ENCODE assay signal across 9 cellular contexts in the genomic region with DNA sequence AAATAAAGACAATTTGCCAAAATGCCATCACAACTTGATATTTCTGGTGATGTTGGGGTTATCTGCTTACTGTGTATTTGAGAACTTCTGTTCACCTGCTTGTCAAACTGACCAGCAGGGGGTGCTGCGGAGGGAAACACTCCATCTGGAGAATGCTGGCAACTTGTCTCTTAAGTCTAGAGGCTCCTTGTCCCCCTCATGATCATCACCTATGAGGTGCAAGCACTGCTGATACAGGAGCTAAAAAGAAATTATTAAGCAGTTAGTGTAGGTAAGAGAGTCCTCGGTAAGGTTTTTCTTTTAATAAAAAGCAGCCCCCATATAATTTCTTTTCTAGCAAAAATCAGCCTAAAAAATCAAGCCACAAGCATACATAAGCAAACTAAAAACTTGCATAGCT. TPM values are rescaled to one million over a fixed set of nuclear protein-coding genes. Genes with fewer than 3 reads are reported as not detected.
DNase-seq lines count a peak whose midpoint lies in the region; ATAC-seq and TF ChIP-seq lines count a peak whose summit lies in the region.
"Had no signal": no experiment of that assay in that cellular context is flagged by ENCODE, and none has a peak within 500 bp of the region (broad histone marks: within the 10 kb centered on the region; RNA-seq: fewer than 3 reads in every experiment).

No MANE protein-coding gene starts in this region.

- no peaks in the 10 kb centered on the region for H3K27me3 ChIP-seq in CD4-positive, alpha-beta memory T cell (ENCODE audit: insufficient read depth, low read length)

- no peak overlapping the region for H3K27ac Mint-ChIP-seq in CD4-positive, alpha-beta memory T cell
- no peak overlapping the region for H3K27ac Mint-ChIP-seq in activated CD4-positive, alpha-beta T cell treated with anti-CD3 and anti-CD28 coated beads for 36 hours

- peak; percentile 63 to 77 (median 71) for DNase-seq in CD4-positive, alpha-beta memory T cell
- DNase-seq in GM19240 (ENCODE audit: insufficient read length, low spot score) = peak; percentile 7
- DNase-seq in Kasumi-1 (lab: John Stamatoyannopoulos, UW) = peak; percentile 40 to 61
- peak; percentile 89 for DNase-seq in activated CD4-positive, alpha-beta T cell treated with anti-CD3 and anti-CD28 coated beads for 36 hours
- DNase-seq in coronary artery (ENCODE audit: low spot score) = no peak
- DNase-seq in midbrain (lab: John Stamatoyannopoulos, UW) = peak; percentile 65
- DNase-seq in stimulated activated CD8-positive, alpha-beta memory T cell treated with anti-CD3 and anti-CD28 coated beads, Interleukin-4, amount 100 ng/mL, for 1 hour (ENCODE audit: low read depth in 2 of 2, low spot score in 1 of 2) = peak; percentile 32 to 66
- DNase-seq in COLO829 (ENCODE audit: low spot score) = no peak

- no peak overlapping the region for H3K4me3 ChIP-seq in CD4-positive, alpha-beta memory T cell (ENCODE audit: low read length in 2 of 2)
- H3K4me3 ChIP-seq in coronary artery = no peak overlapping the region

- no peak overlapping the region for H3K4me3 Mint-ChIP-seq in CD4-positive, alpha-beta memory T cell
- no peak overlapping the region for H3K4me3 Mint-ChIP-seq in activated CD4-positive, alpha-beta T cell treated with anti-CD3 and anti-CD28 coated beads for 36 hours

- no peaks in the 10 kb centered on the region for H3K36me3 Mint-ChIP-seq in CD4-positive, alpha-beta memory T cell
- no peaks in the 10 kb centered on the region for H3K36me3 Mint-ChIP-seq in activated CD4-positive, alpha-beta T cell treated with anti-CD3 and anti-CD28 coated beads for 36 hours (ENCODE audit: low read depth)

- POLR2A ChIA-PET in CD4-positive, alpha-beta memory T cell (lab: Charles Lee; ENCODE audit: partially characterized antibody) = interaction anchor here (0.6 to 0.9 kb wide), 2 partner anchors 81 to 105 kb away, joined by 3 read pairs; no protein-coding TSS in a partner anchor
- POLR2A ChIA-PET in activated CD4-positive, alpha-beta T cell treated with anti-CD3 and anti-CD28 coated beads for 36 hours (lab: Charles Lee) = no interaction called here

- peak; percentile 75 for ATAC-seq in activated CD4-positive, alpha-beta T cell treated with anti-CD3 and anti-CD28 coated beads for 36 hours

- H3K4me1 Mint-ChIP-seq in CD4-positive, alpha-beta memory T cell = peaks cover 4 to 7% (median 5%) of the 10 kb centered on the region in 4 donors
- H3K4me1 Mint-ChIP-seq in activated CD4-positive, alpha-beta T cell treated with anti-CD3 and anti-CD28 coated beads for 36 hours = peaks cover 6% of the 10 kb centered on the region

- peak; percentile 26 for TF ChIP-seq CTCF in coronary artery (IDR thresholded peaks at IDR 0.05)

- intact Hi-C loops in CD4-positive, alpha-beta memory T cell (cut with micrococcal nuclease) = loop anchor here (1.0 kb wide), 2 partner anchors 83 to 105 kb away; no protein-coding TSS in a partner anchor
- intact Hi-C loops in activated CD4-positive, alpha-beta T cell treated with anti-CD3 and anti-CD28 coated beads for 36 hours (cut with DNase I, micrococcal nuclease) = loop anchor here (1.0 to 10.0 kb wide), 3 partner anchors 83 to 399 kb away; no protein-coding TSS in a partner anchor

- H3K9me3 Mint-ChIP-seq in CD4-positive, alpha-beta memory T cell = no peaks in the 10 kb centered on the region
- H3K9me3 Mint-ChIP-seq in activated CD4-positive, alpha-beta T cell treated with anti-CD3 and anti-CD28 coated beads for 36 hours (ENCODE audit: low read depth) = no peaks in the 10 kb centered on the region

- peaks cover 14 to 25% of the 10 kb centered on the region in 2 donors for H3K27me3 Mint-ChIP-seq in CD4-positive, alpha-beta memory T cell
- H3K27me3 Mint-ChIP-seq in activated CD4-positive, alpha-beta T cell treated with anti-CD3 and anti-CD28 coated beads for 36 hours = peaks cover 9% of the 10 kb centered on the region

- CTCF ChIA-PET in CD4-positive, alpha-beta memory T cell (lab: Charles Lee; ENCODE audit: partially characterized antibody) = interaction anchor here (0.6 to 4.6 kb wide), 15 partner anchors 10 to 377 kb away, joined by 3 to 66 read pairs (median 3); a partner anchor contains a TSS
- CTCF ChIA-PET in activated CD4-positive, alpha-beta T cell treated with anti-CD3 and anti-CD28 coated beads for 36 hours (lab: Charles Lee) = interaction anchor here (0.7 to 4.7 kb wide), 12 partner anchors 13 to 491 kb away, joined by 3 to 48 read pairs (median 3); no protein-coding TSS in a partner anchor

- H3K36me3 ChIP-seq in CD4-positive, alpha-beta memory T cell (ENCODE audit: insufficient read depth, low read length) = no peaks in the 10 kb centered on the region

- peaks cover 6% of the 10 kb centered on the region for H3K4me1 ChIP-seq in CD4-positive, alpha-beta memory T cell (ENCODE audit: insufficient read depth, low read length)

- no peaks in the 10 kb centered on the region for H3K9me3 ChIP-seq in CD4-positive, alpha-beta memory T cell (ENCODE audit: control insufficient read depth in 1 of 2, low read length in 2 of 2)

- H3K27ac ChIP-seq in CD4-positive, alpha-beta memory T cell (ENCODE audit: low read depth, low read length) = no peak overlapping the region
- H3K27ac ChIP-seq in coronary artery = no peak overlapping the region

RNA-seq across cellular contexts. Expression of a gene that starts 32.7 kb away (rescaled TPM):
- not detected for total RNA-seq in CD4-positive, alpha-beta memory T cell
- polyA plus RNA-seq in CD4-positive, alpha-beta memory T cell = not detected
- not detected for total RNA-seq in activated CD4-positive, alpha-beta T cell treated with anti-CD3 and anti-CD28 coated beads for 36 hours
- total RNA-seq: T-helper 2 cell treated with Interferon-gamma antibody and Interleukin-4, amounts not matched to agents 100 ng/mL and 5 ng/mL, for 36 hours had no signal

RNA-seq across cellular contexts. Expression of a gene that starts 53.6 kb away (rescaled TPM):
- under 1 TPM; 0.23 to 0.53 TPM for total RNA-seq in CD4-positive, alpha-beta memory T cell
- polyA plus RNA-seq in CD4-positive, alpha-beta memory T cell = under 1 TPM; 0.33 to 0.44 TPM
- total RNA-seq in activated CD4-positive, alpha-beta T cell treated with anti-CD3 and anti-CD28 coated beads for 36 hours = 10 to 100 TPM; 32.3 to 38.9 TPM

Comparison
In these comparisons a context has a peak if more than half of its experiments do, and no peak if none do; other contexts are left out.
1. DNase-seq: peak in CD4-positive, alpha-beta memory T cell (5 of 5), GM19240 (single experiment), Kasumi-1 (2 of 2), activated CD4-positive, alpha-beta T cell treated with anti-CD3 and anti-CD28 coated beads for 36 hours (single experiment), midbrain (single experiment) and stimulated activated CD8-positive, alpha-beta memory T cell treated with anti-CD3 and anti-CD28 coated beads, Interleukin-4, amount 100 ng/mL, for 1 hour (2 of 2); none in coronary artery (single experiment) and COLO829 (single experiment).
2. RNA of a gene that starts 53.6 kb away (total RNA-seq): 32.3 to 38.9 TPM in activated CD4-positive, alpha-beta T cell treated with anti-CD3 and anti-CD28 coated beads for 36 hours; 0.23 to 0.53 TPM in CD4-positive, alpha-beta memory T cell; every median in the first group is over 10 times any median in the second.